ENCODE assay signal across 35 cellular contexts in genomic region chr2:212902421-212902820, GRCh38.
"Had no signal": no experiment of that assay in that cellular context is flagged by ENCODE, and none has a peak within 500 bp of the region (broad histone marks: within the 10 kb centered on the region; RNA-seq: fewer than 3 reads in every experiment).

No MANE protein-coding gene starts in this region.

- H2AFZ ChIP-seq: hepatocyte had no signal

- H3K27me3 ChIP-seq: ascending aorta, breast epithelium, cardiac muscle cell, dorsolateral prefrontal cortex, esophagus muscularis mucosa, gastroesophageal sphincter, heart right ventricle, hepatocyte had no signal

- H3K4me1 Mint-ChIP-seq: activated B cell treated with CpG ODN at 0.5 μM for 24 hours; activated CD4-positive, alpha-beta T cell treated with anti-CD3 and anti-CD28 coated beads for 36 hours; activated CD4-positive, alpha-beta T cell treated with anti-CD3 and anti-CD28 coated beads, Interleukin-2, amount 10 ng/mL, durations not matched to agents 24 days and 14 days; activated CD8-positive, alpha-beta memory T cell treated with anti-CD3 and anti-CD28 coated beads, Interleukin-2, amount 10 ng/mL, durations not matched to agents 7 days and 5 days; T-cell had no signal

- H3K9me3 ChIP-seq: ascending aorta, breast epithelium, esophagus muscularis mucosa, gastroesophageal sphincter, heart right ventricle had no signal

- H3K4me3 Mint-ChIP-seq: activated B cell treated with CpG ODN at 0.5 μM for 24 hours; activated CD4-positive, alpha-beta memory T cell treated with anti-CD3 and anti-CD28 coated beads for 36 hours; activated CD4-positive, alpha-beta T cell treated with anti-CD3 and anti-CD28 coated beads for 36 hours; activated CD4-positive, alpha-beta T cell treated with anti-CD3 and anti-CD28 coated beads, Interleukin-2, amount 10 ng/mL, durations not matched to agents 24 days and 14 days; activated CD8-positive, alpha-beta memory T cell treated with anti-CD3 and anti-CD28 coated beads, Interleukin-2, amount 10 ng/mL, durations not matched to agents 7 days and 5 days; activated CD8-positive, alpha-beta T cell treated with anti-CD3 and anti-CD28 coated beads, Interleukin-2, amount 10 ng/mL, durations not matched to agents 7 days and 5 days; activated naive CD8-positive, alpha-beta T cell; activated T-helper 1 cell treated with anti-CD3 and anti-CD28 coated beads, Interleukin-12 subunit alpha, Interleukin-12 subunit beta, Interleukin-2, Interleukin-4 antibody, amounts not matched to agents 30 ng/mL and 10 ng/mL and 1 ng/mL, durations not matched to agents 14 hours and 24 hours and 36 hours; brain; dendritic cell treated with granulocyte-macrophage colony-stimulating factor and Interleukin-4, amounts not matched to agents 40 ng/mL and 50 ng/mL, for 4 days; endodermal cell; T-cell; T-helper 1 cell treated with Interleukin-12 subunit alpha and Interleukin-12 subunit beta and Interleukin-4 antibody, amounts not matched to agents 30 μg/mL and 1 μg/mL, for 36 hours had no signal

- H3K4me3 ChIP-seq: ascending aorta, breast epithelium, cardiac muscle cell, coronary artery, dorsolateral prefrontal cortex, esophagus muscularis mucosa, gastroesophageal sphincter, heart right ventricle, hepatocyte had no signal

- H3K9me3 Mint-ChIP-seq: activated B cell treated with CpG ODN at 0.5 μM for 24 hours; activated CD4-positive, alpha-beta memory T cell treated with anti-CD3 and anti-CD28 coated beads for 36 hours; activated CD4-positive, alpha-beta T cell treated with anti-CD3 and anti-CD28 coated beads, Interleukin-2, amount 10 ng/mL, durations not matched to agents 24 days and 14 days; activated T-helper 1 cell treated with anti-CD3 and anti-CD28 coated beads, Interleukin-12 subunit alpha, Interleukin-12 subunit beta, Interleukin-2, Interleukin-4 antibody, amounts not matched to agents 30 ng/mL and 10 ng/mL and 1 ng/mL, durations not matched to agents 14 hours and 24 hours and 36 hours; endodermal cell; T-cell; T-helper 1 cell treated with Interleukin-12 subunit alpha and Interleukin-12 subunit beta and Interleukin-4 antibody, amounts not matched to agents 30 μg/mL and 1 μg/mL, for 36 hours had no signal

- H3K36me3 Mint-ChIP-seq: activated CD4-positive, alpha-beta memory T cell treated with anti-CD3 and anti-CD28 coated beads for 36 hours; activated CD8-positive, alpha-beta memory T cell treated with anti-CD3 and anti-CD28 coated beads, Interleukin-2, amount 10 ng/mL, durations not matched to agents 7 days and 5 days; activated naive CD8-positive, alpha-beta T cell; brain; T-cell had no signal

- H3K27ac ChIP-seq: ascending aorta, cardiac muscle cell, coronary artery, dorsolateral prefrontal cortex, esophagus muscularis mucosa, gastroesophageal sphincter, heart right ventricle, hepatocyte, WERI-Rb-1 had no signal

- H3K4me2 ChIP-seq: hepatocyte had no signal

- H3K27ac Mint-ChIP-seq: activated B cell treated with CpG ODN at 0.5 μM for 24 hours; activated CD4-positive, alpha-beta memory T cell treated with anti-CD3 and anti-CD28 coated beads for 36 hours; activated CD4-positive, alpha-beta T cell treated with anti-CD3 and anti-CD28 coated beads for 36 hours; activated CD4-positive, alpha-beta T cell treated with anti-CD3 and anti-CD28 coated beads, Interleukin-2, amount 10 ng/mL, durations not matched to agents 24 days and 14 days; activated CD8-positive, alpha-beta memory T cell treated with anti-CD3 and anti-CD28 coated beads, Interleukin-2, amount 10 ng/mL, durations not matched to agents 7 days and 5 days; activated CD8-positive, alpha-beta T cell treated with anti-CD3 and anti-CD28 coated beads, Interleukin-2, amount 10 ng/mL, durations not matched to agents 7 days and 5 days; activated naive CD8-positive, alpha-beta T cell; activated T-helper 1 cell treated with anti-CD3 and anti-CD28 coated beads, Interleukin-12 subunit alpha, Interleukin-12 subunit beta, Interleukin-2, Interleukin-4 antibody, amounts not matched to agents 30 ng/mL and 10 ng/mL and 1 ng/mL, durations not matched to agents 14 hours and 24 hours and 36 hours; brain; dendritic cell treated with granulocyte-macrophage colony-stimulating factor and Interleukin-4, amounts not matched to agents 40 ng/mL and 50 ng/mL, for 4 days; endodermal cell; T-cell; T-helper 1 cell treated with Interleukin-12 subunit alpha and Interleukin-12 subunit beta and Interleukin-4 antibody, amounts not matched to agents 30 μg/mL and 1 μg/mL, for 36 hours had no signal

- DNase-seq: activated B cell treated with CpG ODN at 0.5 μM for 24 hours; activated CD4-positive, alpha-beta memory T cell treated with anti-CD3 and anti-CD28 coated beads for 36 hours; activated CD4-positive, alpha-beta T cell treated with anti-CD3 and anti-CD28 coated beads for 36 hours; activated CD4-positive, alpha-beta T cell treated with anti-CD3 and anti-CD28 coated beads, Interleukin-2, amount 10 ng/mL, durations not matched to agents 24 days and 14 days; activated CD8-positive, alpha-beta memory T cell treated with anti-CD3 and anti-CD28 coated beads, Interleukin-2, amount 10 ng/mL, durations not matched to agents 7 days and 5 days; activated CD8-positive, alpha-beta memory T cell treated with anti-CD3 and anti-CD28 coated beads, Interleukin-2, amount 50 U/mL, for 4 hours; activated CD8-positive, alpha-beta T cell treated with anti-CD3 and anti-CD28 coated beads, Interleukin-2, amount 10 ng/mL, durations not matched to agents 7 days and 5 days; activated gamma-delta T cell treated with Interleukin-2 at 50 U/mL for 16 hours; activated naive CD4-positive, alpha-beta T cell treated with anti-CD3 and anti-CD28 coated beads, Interleukin-2, amount 50 U/mL, for 16 hours; activated naive CD4-positive, alpha-beta T cell treated with Interleukin-2 at 50 U/mL for 16 hours; activated T-cell treated with anti-CD3 and anti-CD28 coated beads, Interleukin-2, amount 50 U/mL, for 1 hour; activated T-cell treated with anti-CD3 and anti-CD28 coated beads, Interleukin-2, amount 50 U/mL, for 48 hours; central memory CD4-positive, alpha-beta T cell; cerebellar nuclear complex; dorsolateral prefrontal cortex; effector memory CD4-positive, alpha-beta T cell; endodermal cell; erythroblast; foreskin melanocyte; heart right ventricle; T-cell; T1000; WERI-Rb-1 had no signal

- H3K4me1 ChIP-seq: ascending aorta, breast epithelium had no signal

- H3K27me3 Mint-ChIP-seq: activated B cell treated with CpG ODN at 0.5 μM for 24 hours; activated CD4-positive, alpha-beta memory T cell treated with anti-CD3 and anti-CD28 coated beads for 36 hours; activated CD4-positive, alpha-beta T cell treated with anti-CD3 and anti-CD28 coated beads, Interleukin-2, amount 10 ng/mL, durations not matched to agents 24 days and 14 days; activated CD8-positive, alpha-beta memory T cell treated with anti-CD3 and anti-CD28 coated beads, Interleukin-2, amount 10 ng/mL, durations not matched to agents 7 days and 5 days; activated naive CD8-positive, alpha-beta T cell; brain; dendritic cell treated with granulocyte-macrophage colony-stimulating factor and Interleukin-4, amounts not matched to agents 40 ng/mL and 50 ng/mL, for 4 days; T-cell had no signal

- H3K36me3 ChIP-seq: ascending aorta, breast epithelium, cardiac muscle cell, esophagus muscularis mucosa, gastroesophageal sphincter, heart right ventricle, WERI-Rb-1 had no signal

- H3K79me2 ChIP-seq: hepatocyte had no signal
